Comparison of ENCODE assay signal across 8 cellular contexts in the genomic region with DNA sequence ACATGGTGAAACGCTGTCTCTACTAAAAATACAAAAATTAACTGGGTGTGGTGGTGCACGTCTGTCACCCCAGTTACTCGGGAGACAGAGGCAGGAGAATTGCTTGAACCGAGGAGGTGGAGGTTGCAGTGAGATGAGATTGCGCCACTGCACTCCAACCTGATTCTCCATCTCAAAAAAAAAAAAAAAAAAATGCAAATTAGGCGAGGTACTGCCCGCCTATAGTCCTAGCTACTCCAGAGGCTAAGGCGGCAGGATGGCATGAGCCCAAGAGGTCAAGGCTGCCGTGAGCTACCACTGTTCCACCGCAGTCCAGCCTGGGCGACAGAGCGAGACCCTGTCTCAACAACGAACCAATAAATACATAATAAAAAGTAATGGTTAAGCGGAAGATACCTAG. TPM values are rescaled to one million over a fixed set of nuclear protein-coding genes. Genes with fewer than 3 reads are reported as not detected.
DNase-seq lines count a peak whose midpoint lies in the region; ATAC-seq and FAIRE-seq lines count a peak whose summit lies in the region.

No MANE protein-coding gene starts in this region.

- H4K8ac ChIP-seq in neuronal stem cell (ENCODE audit: low read depth, low read length) = no peak overlapping the region

- no peaks in the 10 kb centered on the region for H3K79me1 ChIP-seq in neuronal stem cell (ENCODE audit: low read depth, low read length)

- H3K27me3 ChIP-seq in duodenal mucosa (ENCODE audit: control insufficient read depth in 1 of 2, insufficient read depth in 2 of 2, low read length in 2 of 2) = no peaks in the 10 kb centered on the region
- no peaks in the 10 kb centered on the region for H3K27me3 ChIP-seq in neuronal stem cell (ENCODE audit: control insufficient read depth in 3 of 3, insufficient read depth in 3 of 3, low read depth in 1 of 3, low read length in 3 of 3)

- H2BK15ac ChIP-seq in neuronal stem cell (ENCODE audit: low read length) = no peak overlapping the region

- no peak overlapping the region for H2BK120ac ChIP-seq in neuronal stem cell (ENCODE audit: low read depth, low read length)

- peaks cover 0 to 7% of the 10 kb centered on the region in 2 donors for H3K36me3 ChIP-seq in duodenal mucosa (ENCODE audit: control insufficient read depth in 1 of 2, insufficient read depth in 2 of 2, low read length in 2 of 2)
- H3K36me3 ChIP-seq in neuronal stem cell (replicated peaks in 1 of 2; ENCODE audit: control insufficient read depth in 2 of 2, insufficient read depth in 2 of 2, low read length in 2 of 2) = peaks cover 2 to 27% of the 10 kb centered on the region in 2 donors

- H3K9ac ChIP-seq in duodenal mucosa (ENCODE audit: low read depth in 1 of 2, low read length in 2 of 2) = peak overlapping the region; percentile 87 to 96
- H3K9ac ChIP-seq in neuronal stem cell (ENCODE audit: low read depth, low read length, poor library complexity) = no peak overlapping the region

- no peak for ATAC-seq in HG02678 (IDR thresholded peaks at IDR 0.05; ENCODE audit: unreplicated experiment)

- DNase-seq in G401 (ENCODE audit: low spot score) (peak; percentile 31), NCI-H146 treated with DMSO at 0.1 percent for 48 hours (lab: John Stamatoyannopoulos, UW; ENCODE audit: unreplicated experiment) (peak; percentile 16), neuronal stem cell (ENCODE audit: low spot score) (no peak), frontal cortex (ENCODE audit: low spot score in 2 of 2) (no peak), activated gamma-delta T cell (lab: John Stamatoyannopoulos, UW) (no peak)
- DNase-seq in central memory CD4-positive, alpha-beta T cell = no peak

- H2BK5ac ChIP-seq in neuronal stem cell (ENCODE audit: low read length) = no peak overlapping the region

- no peak overlapping the region for H3K4ac ChIP-seq in neuronal stem cell (ENCODE audit: low read length)

- H2AFZ ChIP-seq in neuronal stem cell (ENCODE audit: low read length) = peak overlapping the region; percentile 97

- H3K23ac ChIP-seq in neuronal stem cell (ENCODE audit: low read depth, low read length, poor library complexity) = no peak overlapping the region

- H3K4me3 ChIP-seq in duodenal mucosa (ENCODE audit: low read depth in 1 of 2, low read length in 2 of 2) = peak overlapping the region; percentile 91 to 95
- peak overlapping the region in 1 of 2 donors; percentile 88 for H3K4me3 ChIP-seq in neuronal stem cell (ENCODE audit: low read length in 2 of 2)

- no peaks in the 10 kb centered on the region for H3K9me3 ChIP-seq in duodenal mucosa (ENCODE audit: control insufficient read depth in 1 of 2, low read length in 2 of 2)
- H3K9me3 ChIP-seq in neuronal stem cell (replicated peaks in 1 of 2; ENCODE audit: control insufficient read depth in 2 of 2, insufficient read depth in 1 of 2, low read depth in 1 of 2, low read length in 2 of 2) = no peaks in the 10 kb centered on the region

- WGBS in neuronal stem cell (ENCODE audit: extremely low coverage in 2 of 2, insufficient read length in 2 of 2, insufficient replicate concordance in 1 of 2), 2 donors = no CpG with 5 or more reads among the region's 14 CpGs

- H3K4me2 ChIP-seq in neuronal stem cell (ENCODE audit: insufficient read depth, low read length, poor library complexity, severe bottlenecking) = peak overlapping the region; percentile 89

- in situ Hi-C loops in G401 (cut with HindIII; ENCODE audit: low sequenced_read_pairs) = no loop called here

- H3K14ac ChIP-seq in neuronal stem cell (ENCODE audit: low read length) = no peak overlapping the region

- no peak overlapping the region for H3K18ac ChIP-seq in neuronal stem cell (ENCODE audit: low read length)

- H4K91ac ChIP-seq in neuronal stem cell (ENCODE audit: low read depth, low read length, poor library complexity) = no peak overlapping the region

- FAIRE-seq in frontal cortex (lab: Jason Lieb, UNC) = no peak

- H3K4me1 ChIP-seq in duodenal mucosa (ENCODE audit: control insufficient read depth in 1 of 2, insufficient read depth in 2 of 2, low read length in 2 of 2) (peaks cover 25 to 37% of the 10 kb centered on the region in 2 donors), neuronal stem cell (ENCODE audit: control insufficient read depth in 2 of 2, insufficient read depth in 1 of 2, low read depth in 1 of 2, low read length in 2 of 2) (peaks cover 5 to 21% of the 10 kb centered on the region in 2 donors)

- H2AK5ac ChIP-seq in neuronal stem cell (ENCODE audit: low read depth, low read length) = no peak overlapping the region

- H3K27ac ChIP-seq in duodenal mucosa (ENCODE audit: low read depth, low read length) = peak overlapping the region; percentile 10
- H3K27ac ChIP-seq in neuronal stem cell (replicated peaks; ENCODE audit: low read length) = no peak overlapping the region

- H2BK12ac ChIP-seq in neuronal stem cell (ENCODE audit: low read length) = no peak overlapping the region

RNA-seq across cellular contexts. Expression of gene EIF4H, which starts 1.1 kb away (rescaled TPM):
- 404 and 445 TPM in 2 replicates for total RNA-seq in G401 (2014; rRNA removed; shearing (Covaris generic))
- polyA plus RNA-seq in neuronal stem cell (2013, experiment 1 of 2) = 230 TPM
- 234 TPM for polyA plus RNA-seq in neuronal stem cell (2013, experiment 2 of 2)
- 132 TPM for total RNA-seq in frontal cortex

RNA-seq across cellular contexts. Expression of gene LAT2, which starts 36.7 kb away (rescaled TPM):
- not detected in 2 replicates for total RNA-seq in G401 (2014; rRNA removed; shearing (Covaris generic))
- polyA plus RNA-seq in neuronal stem cell (2013, experiment 1 of 2) = 0.03 TPM
- 0.10 TPM for polyA plus RNA-seq in neuronal stem cell (2013, experiment 2 of 2)
- total RNA-seq in frontal cortex = 3.3 TPM

Comparison
In these comparisons a context has a peak if more than half of its experiments do, and no peak if none do; other contexts are left out.
1. DNase-seq: peak in G401 (single experiment) and NCI-H146 treated with DMSO at 0.1 percent for 48 hours (single experiment); none in neuronal stem cell (single experiment), central memory CD4-positive, alpha-beta T cell (single experiment), frontal cortex (0 of 2) and activated gamma-delta T cell (single experiment).